In genomic region chr4:48728779-48729496, GRCh38 we compare ENCODE assay signal across 8 cellular contexts. TPM values are rescaled to one million over a fixed set of nuclear protein-coding genes. Genes with fewer than 3 reads are reported as not detected.
A peak's percentile ranks its signal among the peaks of the same experiment; 100 is the strongest.
DNase-seq lines count a peak whose midpoint lies in the region; ATAC-seq lines count a peak whose summit lies in the region.
"Not testable (repeated sequence)": the region's sequence is repeated elsewhere in the genome, so short reads cannot be mapped to it uniquely, and the experiment has no call there.

No MANE protein-coding gene starts in this region.

- peak; percentile 36 for ATAC-seq in naive thymus-derived CD4-positive, alpha-beta T cell
- ATAC-seq in stimulated activated memory B cell treated with anti-CD40 and anti-IgM and Interleukin-4, amounts not matched to agents 10 μg/mL and 1 μg/mL and 100 μg/mL, for 72 hours: not testable (repeated sequence)

- CTCF ChIA-PET in naive thymus-derived CD4-positive, alpha-beta T cell (lab: Charles Lee): interaction anchor here (0.6 kb wide), 1 partner anchor 1244 kb away, joined by 3 read pairs; the partner anchor contains the start of gene ATP10D

- intact Hi-C loops in naive thymus-derived CD4-positive, alpha-beta T cell (cut with micrococcal nuclease): loop anchor here (2.0 kb wide), 2 partner anchors 18 to 50 kb away; no protein-coding TSS in a partner anchor

- H3K36me3 ChIP-seq in naive thymus-derived CD4-positive, alpha-beta T cell (ENCODE audit: control insufficient read depth in 2 of 3, insufficient read depth in 3 of 3, low read length in 3 of 3): not testable (repeated sequence)

- not testable (repeated sequence) for H3K27me3 Mint-ChIP-seq in naive thymus-derived CD4-positive, alpha-beta T cell; stimulated activated memory B cell treated with anti-CD40 and anti-IgM and Interleukin-4, amounts not matched to agents 10 μg/mL and 1 μg/mL and 100 μg/mL, for 72 hours

- POLR2A ChIA-PET in naive thymus-derived CD4-positive, alpha-beta T cell (lab: Charles Lee): interaction anchor here (1.1 kb wide), 1 partner anchor 50 kb away, joined by 4 read pairs; no protein-coding TSS in a partner anchor

- H3K4me3 Mint-ChIP-seq in naive thymus-derived CD4-positive, alpha-beta T cell: peak overlapping the region; percentile 57 to 79 (median 66)
- not testable (repeated sequence) for H3K4me3 Mint-ChIP-seq in stimulated activated memory B cell treated with anti-CD40 and anti-IgM and Interleukin-4, amounts not matched to agents 10 μg/mL and 1 μg/mL and 100 μg/mL, for 72 hours

- peaks cover 0 to 18% (median 3%) of the 10 kb centered on the region in 11 donors for H3K9me3 Mint-ChIP-seq in naive thymus-derived CD4-positive, alpha-beta T cell
- H3K9me3 Mint-ChIP-seq in stimulated activated memory B cell treated with anti-CD40 and anti-IgM and Interleukin-4, amounts not matched to agents 10 μg/mL and 1 μg/mL and 100 μg/mL, for 72 hours: not testable (repeated sequence)

- not testable (repeated sequence) for H3K4me3 ChIP-seq in naive thymus-derived CD4-positive, alpha-beta T cell (ENCODE audit: low read length)

- H3K27ac Mint-ChIP-seq in naive thymus-derived CD4-positive, alpha-beta T cell: peak overlapping the region; percentile 5 to 90 (median 64)
- H3K27ac Mint-ChIP-seq in stimulated activated memory B cell treated with anti-CD40 and anti-IgM and Interleukin-4, amounts not matched to agents 10 μg/mL and 1 μg/mL and 100 μg/mL, for 72 hours: peak overlapping the region; percentile 48

- not testable (repeated sequence) for H3K9me3 ChIP-seq in naive thymus-derived CD4-positive, alpha-beta T cell (ENCODE audit: control insufficient read depth in 2 of 3, low read length in 3 of 3)

- not testable (repeated sequence) for H3K27me3 ChIP-seq in naive thymus-derived CD4-positive, alpha-beta T cell (ENCODE audit: control insufficient read depth in 2 of 2, insufficient read depth in 2 of 2, low read length in 2 of 2)

- peaks cover 69 to 95% (median 91%) of the 10 kb centered on the region in 7 donors for H3K4me1 Mint-ChIP-seq in naive thymus-derived CD4-positive, alpha-beta T cell
- H3K4me1 Mint-ChIP-seq in stimulated activated memory B cell treated with anti-CD40 and anti-IgM and Interleukin-4, amounts not matched to agents 10 μg/mL and 1 μg/mL and 100 μg/mL, for 72 hours: peaks cover 82% of the 10 kb centered on the region

- H3K36me3 Mint-ChIP-seq in naive thymus-derived CD4-positive, alpha-beta T cell: peaks cover 0 to 36% (median 25%) of the 10 kb centered on the region in 5 donors
- H3K36me3 Mint-ChIP-seq in stimulated activated memory B cell treated with anti-CD40 and anti-IgM and Interleukin-4, amounts not matched to agents 10 μg/mL and 1 μg/mL and 100 μg/mL, for 72 hours: peaks cover 36% of the 10 kb centered on the region

- H3K4me1 ChIP-seq in naive thymus-derived CD4-positive, alpha-beta T cell (ENCODE audit: control insufficient read depth in 2 of 2, insufficient read depth in 2 of 2, low read length in 2 of 2): peaks cover 28 to 31% of the 10 kb centered on the region in 2 donors

- H3K27ac ChIP-seq in naive thymus-derived CD4-positive, alpha-beta T cell (ENCODE audit: low read depth, low read length): not testable (repeated sequence)

- DNase-seq in ELF-1 (ENCODE audit: low read depth, low spot score) (peak; percentile 53), T-helper 22 cell (ENCODE audit: low read depth) (peak; percentile 17)
- DNase-seq in activated CD8-positive, alpha-beta memory T cell treated with anti-CD3 and anti-CD28 coated beads, Interleukin-2, amount 50 U/mL, for 24 hours (ENCODE audit: extremely low read depth): peak; percentile 21
- peak; percentile 16 for DNase-seq in activated effector memory CD4-positive, alpha-beta T cell treated with Interleukin-2 at 50 U/mL for 16 hours
- DNase-seq in effector CD4-positive, alpha-beta T cell: peak; percentile 4
- DNase-seq in naive thymus-derived CD4-positive, alpha-beta T cell: peak in 7 of 9 donors; percentile 5 to 54 (median 21)
- peak; percentile 16 to 20 for DNase-seq in stimulated activated CD4-positive, alpha-beta T cell treated with anti-CD3 and anti-CD28 coated beads, Interleukin-2, amount 100 ng/mL, for 48 hours

RNA-seq across cellular contexts. Expression of gene FRYL, which starts 51.1 kb away (rescaled TPM):
- total RNA-seq in naive thymus-derived CD4-positive, alpha-beta T cell: 100 to 1,000 TPM in 4 of 5 experiments, 10 to 100 TPM in 1; 89.5 to 126 (median 112) TPM
- polyA plus RNA-seq in naive thymus-derived CD4-positive, alpha-beta T cell: 10 to 100 TPM; 25.4 to 44.1 TPM
